Comparison of ENCODE assay signal across 22 cellular contexts in the genomic region with DNA sequence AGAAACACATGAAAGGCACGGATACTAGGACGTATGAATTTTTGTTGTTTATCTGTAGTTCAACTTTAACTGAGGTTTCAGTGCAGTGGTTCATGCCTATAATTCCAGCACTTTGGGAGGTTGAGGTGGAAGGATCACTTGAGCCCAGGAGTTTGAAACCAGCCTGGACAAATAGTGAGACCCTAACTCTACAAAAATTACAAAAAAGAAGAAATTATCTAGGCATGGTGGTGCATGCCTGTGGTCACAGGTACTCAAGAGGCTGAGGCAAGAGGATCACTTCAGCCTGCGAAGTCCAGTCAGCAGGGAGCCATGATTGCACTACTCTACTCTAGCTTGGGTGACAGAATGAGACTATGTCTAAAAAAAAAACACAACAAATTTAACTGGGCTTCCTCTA. TPM values are rescaled to one million over a fixed set of nuclear protein-coding genes. Genes with fewer than 3 reads are reported as not detected.
"Had no signal": no experiment of that assay in that cellular context is flagged by ENCODE, and none has a peak within 500 bp of the region (broad histone marks: within the 10 kb centered on the region; RNA-seq: fewer than 3 reads in every experiment).

No MANE protein-coding gene starts in this region.

- H3K9me3 ChIP-seq: MG63, SJCRH30 had no signal

- H3K36me3 ChIP-seq: MG63, SJCRH30 had no signal

- H3K4me1 ChIP-seq: SJCRH30 had no signal

- H3K27me3 ChIP-seq: MG63 had no signal

- ATAC-seq: SK-N-SH treated with all-trans-retinoic acid at 6 μM for 48 hours had no signal

- H3K27ac ChIP-seq: SJCRH30 had no signal

- H3K4me3 ChIP-seq: MG63, SJCRH30 had no signal

- DNase-seq: KBM-7, MG63, NCI-H1092, NCI-H1105 treated with DMSO at 0.1 percent for 48 hours, NCI-H1417 treated with DMSO at 0.1 percent for 48 hours, NCI-H187, NCI-H2029, NCI-H2081 treated with DMSO at 0.1 percent for 48 hours, NCI-H2171, NCI-H226, NCI-H446, NCI-H510A, NCI-H524 treated with DMSO at 0.1 percent for 48 hours, NCI-H69, NCI-H774, RPMI8226, SHP77, SJCRH30 had no signal

RNA-seq across cellular contexts. Expression of a gene that starts 8.0 kb away (rescaled TPM):
- total RNA-seq: LHCN-M2, OCI-LY7, SJCRH30 had no signal

RNA-seq across cellular contexts. Expression of a gene that starts 9.8 kb away (rescaled TPM):
- total RNA-seq: LHCN-M2, OCI-LY7, SJCRH30 had no signal

RNA-seq across cellular contexts. Expression of a gene that starts 29.6 kb away (rescaled TPM):
- total RNA-seq: HT-29, LHCN-M2, OCI-LY7, SJCRH30 had no signal

RNA-seq across cellular contexts. Expression of a gene that starts 37.8 kb away (rescaled TPM):
- total RNA-seq: HT-29, LHCN-M2, OCI-LY7, SJCRH30 had no signal

RNA-seq across cellular contexts. Expression of a gene that starts 49.1 kb away (rescaled TPM):
- total RNA-seq: HT-29, LHCN-M2, SJCRH30 had no signal
